9 cellular contexts compared by ENCODE assay signal in the genomic region with DNA sequence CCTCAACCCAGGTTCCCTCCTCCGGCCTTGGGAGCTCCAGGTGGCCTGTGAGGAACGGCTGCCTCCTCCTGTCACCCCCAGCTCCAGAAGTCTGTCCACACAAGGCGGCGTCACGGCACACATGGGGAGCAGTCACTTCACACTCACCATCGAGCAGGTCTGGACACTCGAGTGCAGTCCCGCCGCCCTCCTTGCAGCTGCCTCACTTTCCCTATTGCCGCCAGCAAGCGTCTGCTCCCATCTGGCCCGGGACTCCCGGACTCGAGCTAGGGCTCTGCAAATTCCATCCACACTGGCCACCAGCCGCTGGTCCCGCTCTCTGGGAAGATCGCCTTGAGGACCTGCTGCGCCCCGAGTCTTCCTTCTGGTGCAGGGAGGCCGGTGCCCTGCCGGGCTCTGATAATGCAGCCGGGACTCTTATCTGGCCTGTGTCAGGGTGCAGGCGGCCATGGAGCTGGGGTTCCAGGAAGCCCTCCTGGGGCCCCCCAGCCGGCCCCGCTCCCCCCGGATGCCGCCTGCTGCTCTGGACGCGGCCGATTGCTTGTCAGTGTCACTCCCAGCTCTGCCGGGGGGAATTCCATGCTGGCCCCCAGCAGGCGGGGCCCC. TPM values are rescaled to one million over a fixed set of nuclear protein-coding genes. Genes with fewer than 3 reads are reported as not detected.
DNase-seq lines count a peak whose midpoint lies in the region; ATAC-seq and TF ChIP-seq lines count a peak whose summit lies in the region.
"Had no signal": no experiment of that assay in that cellular context is flagged by ENCODE, and none has a peak within 500 bp of the region (broad histone marks: within the 10 kb centered on the region; RNA-seq: fewer than 3 reads in every experiment).

A gene with protein sequence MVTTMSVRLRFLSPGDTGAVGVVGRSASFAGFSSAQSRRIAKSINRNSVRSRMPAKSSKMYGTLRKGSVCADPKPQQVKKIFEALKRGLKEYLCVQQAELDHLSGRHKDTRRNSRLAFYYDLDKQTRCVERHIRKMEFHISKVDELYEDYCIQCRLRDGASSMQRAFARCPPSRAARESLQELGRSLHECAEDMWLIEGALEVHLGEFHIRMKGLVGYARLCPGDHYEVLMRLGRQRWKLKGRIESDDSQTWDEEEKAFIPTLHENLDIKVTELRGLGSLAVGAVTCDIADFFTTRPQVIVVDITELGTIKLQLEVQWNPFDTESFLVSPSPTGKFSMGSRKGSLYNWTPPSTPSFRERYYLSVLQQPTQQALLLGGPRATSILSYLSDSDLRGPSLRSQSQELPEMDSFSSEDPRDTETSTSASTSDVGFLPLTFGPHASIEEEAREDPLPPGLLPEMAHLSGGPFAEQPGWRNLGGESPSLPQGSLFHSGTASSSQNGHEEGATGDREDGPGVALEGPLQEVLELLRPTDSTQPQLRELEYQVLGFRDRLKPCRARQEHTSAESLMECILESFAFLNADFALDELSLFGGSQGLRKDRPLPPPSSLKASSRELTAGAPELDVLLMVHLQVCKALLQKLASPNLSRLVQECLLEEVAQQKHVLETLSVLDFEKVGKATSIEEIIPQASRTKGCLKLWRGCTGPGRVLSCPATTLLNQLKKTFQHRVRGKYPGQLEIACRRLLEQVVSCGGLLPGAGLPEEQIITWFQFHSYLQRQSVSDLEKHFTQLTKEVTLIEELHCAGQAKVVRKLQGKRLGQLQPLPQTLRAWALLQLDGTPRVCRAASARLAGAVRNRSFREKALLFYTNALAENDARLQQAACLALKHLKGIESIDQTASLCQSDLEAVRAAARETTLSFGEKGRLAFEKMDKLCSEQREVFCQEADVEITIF (minus strand): TSS at position 564 of the 606 bp plus-strand sequence. CDS start 414 bp downstream, at position 150.

- ATAC-seq in GM21528 (IDR thresholded peaks at IDR 0.05; ENCODE audit: low FRiP score, unreplicated experiment), result no peak
- no peak for ATAC-seq in GM19463 (IDR thresholded peaks at IDR 0.05; ENCODE audit: unreplicated experiment)

- no peaks in the 10 kb centered on the region for H3K9me3 ChIP-seq in SK-N-MC (ENCODE audit: low read depth, low read length)

- H3K9me3 Mint-ChIP-seq in neural crest cell, result no peaks in the 10 kb centered on the region
- H3K9me3 Mint-ChIP-seq in activated T-helper 2 cell treated with anti-CD3 and anti-CD28 coated beads, Interferon-gamma antibody, Interleukin-2, Interleukin-4, amounts not matched to agents 10 μg/mL and 5 μg/mL and 100 μg/mL, durations not matched to agents 14 hours and 24 hours and 36 hours, result no peaks in the 10 kb centered on the region

- H3K4me1 Mint-ChIP-seq in neural crest cell, result peaks cover 44% of the 10 kb centered on the region
- H3K4me1 Mint-ChIP-seq in activated T-helper 2 cell treated with anti-CD3 and anti-CD28 coated beads, Interferon-gamma antibody, Interleukin-2, Interleukin-4, amounts not matched to agents 10 μg/mL and 5 μg/mL and 100 μg/mL, durations not matched to agents 14 hours and 24 hours and 36 hours (ENCODE audit: low read depth), result peaks cover 3% of the 10 kb centered on the region

- TF ChIP-seq CTCF in neural crest cell (conservative IDR thresholded peaks at IDR 0.05), result no peak

- intact Hi-C loops in activated T-helper 2 cell treated with anti-CD3 and anti-CD28 coated beads, Interferon-gamma antibody, Interleukin-2, Interleukin-4, amounts not matched to agents 10 μg/mL and 5 μg/mL and 100 μg/mL, durations not matched to agents 14 hours and 24 hours and 36 hours (cut with micrococcal nuclease), result no loop called here

- H3K27ac ChIP-seq in SK-N-MC, result peak within 1 kb of the TSS; percentile 82

- H3K36me3 Mint-ChIP-seq in neural crest cell (ENCODE audit: low read depth), result no peaks in the 10 kb centered on the region
- no peaks in the 10 kb centered on the region for H3K36me3 Mint-ChIP-seq in activated T-helper 2 cell treated with anti-CD3 and anti-CD28 coated beads, Interferon-gamma antibody, Interleukin-2, Interleukin-4, amounts not matched to agents 10 μg/mL and 5 μg/mL and 100 μg/mL, durations not matched to agents 14 hours and 24 hours and 36 hours (ENCODE audit: low read depth)

- peak within 1 kb of the TSS; percentile 53 for H3K27ac Mint-ChIP-seq in neural crest cell (ENCODE audit: unreplicated experiment)
- no peak within 1 kb of the TSS for H3K27ac Mint-ChIP-seq in activated T-helper 2 cell treated with anti-CD3 and anti-CD28 coated beads, Interferon-gamma antibody, Interleukin-2, Interleukin-4, amounts not matched to agents 10 μg/mL and 5 μg/mL and 100 μg/mL, durations not matched to agents 14 hours and 24 hours and 36 hours

- peak within 1 kb of the TSS; percentile 82 for H3K4me3 Mint-ChIP-seq in neural crest cell
- no peak within 1 kb of the TSS for H3K4me3 Mint-ChIP-seq in activated T-helper 2 cell treated with anti-CD3 and anti-CD28 coated beads, Interferon-gamma antibody, Interleukin-2, Interleukin-4, amounts not matched to agents 10 μg/mL and 5 μg/mL and 100 μg/mL, durations not matched to agents 14 hours and 24 hours and 36 hours (ENCODE audit: low read depth)

- peak; percentile 54 for DNase-seq in AG08396 (ENCODE audit: low spot score)
- no peak for DNase-seq in SK-N-MC (ENCODE audit: low read depth, low spot score)
- DNase-seq in fibroblast of peridontal ligament (ENCODE audit: extremely low read depth), result peak; percentile 30
- peak; percentile 18 for DNase-seq in neural crest cell (ENCODE audit: low read depth, low spot score)
- DNase-seq in activated T-helper 2 cell treated with anti-CD3 and anti-CD28 coated beads, Interferon-gamma antibody, Interleukin-2, Interleukin-4, amounts not matched to agents 10 μg/mL and 5 μg/mL and 100 μg/mL, durations not matched to agents 14 hours and 24 hours and 36 hours (ENCODE audit: low spot score), result no peak
- no peak for DNase-seq in NAMALWA (ENCODE audit: low spot score)
- DNase-seq: NCI-H748 treated with DMSO at 0.1 percent for 48 hours had no signal

- H3K9ac ChIP-seq in SK-N-MC (ENCODE audit: insufficient read length), result peak within 1 kb of the TSS; percentile 71

- peaks cover 46% of the 10 kb centered on the region for H3K27me3 Mint-ChIP-seq in neural crest cell (ENCODE audit: low read depth)
- peaks cover 40% of the 10 kb centered on the region for H3K27me3 Mint-ChIP-seq in activated T-helper 2 cell treated with anti-CD3 and anti-CD28 coated beads, Interferon-gamma antibody, Interleukin-2, Interleukin-4, amounts not matched to agents 10 μg/mL and 5 μg/mL and 100 μg/mL, durations not matched to agents 14 hours and 24 hours and 36 hours (ENCODE audit: low read depth)

- peak within 1 kb of the TSS; percentile 86 for H3K4me3 ChIP-seq in SK-N-MC

- H3K36me3 ChIP-seq in SK-N-MC (ENCODE audit: insufficient read depth, low read length), result no peaks in the 10 kb centered on the region

RNA-seq across cellular contexts. Expression of the gene that starts here (rescaled TPM):
- 0.43 and 0.44 TPM in 2 replicates for total RNA-seq in neural crest cell
- not detected in 2 replicates for total RNA-seq in activated T-helper 2 cell treated with anti-CD3 and anti-CD28 coated beads, Interferon-gamma antibody, Interleukin-2, Interleukin-4, amounts not matched to agents 10 μg/mL and 5 μg/mL and 100 μg/mL, durations not matched to agents 14 hours and 24 hours and 36 hours

Comparison
In these comparisons a context has a peak if more than half of its experiments do, and no peak if none do; other contexts are left out.
1. Peak in DNase-seq in neural crest cell; RNA of the gene not detected or under 1 TPM.
2. DNase-seq: peak in AG08396 (single experiment) and fibroblast of peridontal ligament (single experiment); none in SK-N-MC (single experiment), activated T-helper 2 cell treated with anti-CD3 and anti-CD28 coated beads, Interferon-gamma antibody, Interleukin-2, Interleukin-4, amounts not matched to agents 10 μg/mL and 5 μg/mL and 100 μg/mL, durations not matched to agents 14 hours and 24 hours and 36 hours (single experiment) and NAMALWA (single experiment).